Comparison of ENCODE assay signal across 8 cellular contexts in genomic region chr6:148559848-148560433, GRCh38.
DNase-seq lines count a peak whose midpoint lies in the region; ATAC-seq and TF ChIP-seq lines count a peak whose summit lies in the region.

No MANE protein-coding gene starts in this region.

- H3K27ac Mint-ChIP-seq in activated CD8-positive, alpha-beta T cell treated with anti-CD3 and anti-CD28 coated beads for 36 hours = no peak overlapping the region

- H3K4me1 Mint-ChIP-seq in activated CD8-positive, alpha-beta T cell treated with anti-CD3 and anti-CD28 coated beads for 36 hours (ENCODE audit: low read depth) = peaks cover 7% of the 10 kb centered on the region

- peak; percentile 69 for ATAC-seq in HG03097 (IDR thresholded peaks at IDR 0.05; ENCODE audit: low FRiP score, unreplicated experiment)
- ATAC-seq in activated CD8-positive, alpha-beta T cell treated with anti-CD3 and anti-CD28 coated beads for 36 hours = peak; percentile 92

- no peaks in the 10 kb centered on the region for H3K36me3 Mint-ChIP-seq in activated CD8-positive, alpha-beta T cell treated with anti-CD3 and anti-CD28 coated beads for 36 hours (ENCODE audit: low read depth)

- intact Hi-C loops in activated CD8-positive, alpha-beta T cell treated with anti-CD3 and anti-CD28 coated beads for 36 hours (cut with micrococcal nuclease) = loop anchor here (5.0 to 10.0 kb wide), 2 partner anchors 275 to 392 kb away; no protein-coding TSS in a partner anchor

- TF ChIP-seq CTCF in activated CD8-positive, alpha-beta T cell treated with anti-CD3 and anti-CD28 coated beads for 36 hours (IDR thresholded peaks at IDR 0.05) = peak; percentile 90

- H3K9me3 Mint-ChIP-seq in activated CD8-positive, alpha-beta T cell treated with anti-CD3 and anti-CD28 coated beads for 36 hours = no peaks in the 10 kb centered on the region

- H3K4me3 Mint-ChIP-seq in activated CD8-positive, alpha-beta T cell treated with anti-CD3 and anti-CD28 coated beads for 36 hours = no peak overlapping the region

- POLR2A ChIA-PET in activated CD8-positive, alpha-beta T cell treated with anti-CD3 and anti-CD28 coated beads for 36 hours (lab: Charles Lee) = no interaction called here

- DNase-seq in SKM-1 treated with dmso at 0.1 percent for 144 hours (lab: John Stamatoyannopoulos, UW; ENCODE audit: unreplicated experiment) (peak; percentile 8), SKM-1 (lab: John Stamatoyannopoulos, UW; ENCODE audit: unreplicated experiment) (no peak), NCI-H510A (lab: John Stamatoyannopoulos, UW) (peak; percentile 45), medulla oblongata (ENCODE audit: extremely low spot score) (peak; percentile 85)
- DNase-seq in activated CD8-positive, alpha-beta T cell treated with anti-CD3 and anti-CD28 coated beads for 36 hours = peak; percentile 71
- peak; percentile 59 for DNase-seq in effector CD4-positive, alpha-beta T cell
- DNase-seq in stimulated activated CD8-positive, alpha-beta memory T cell treated with anti-CD3 and anti-CD28 coated beads, Interleukin-12 subunit alpha, Interleukin-12 subunit beta, amount 100 ng/mL, for 1 hour (ENCODE audit: low read depth) = peak; percentile 45

- peaks cover 23% of the 10 kb centered on the region for H3K27me3 Mint-ChIP-seq in activated CD8-positive, alpha-beta T cell treated with anti-CD3 and anti-CD28 coated beads for 36 hours

- CTCF ChIA-PET in activated CD8-positive, alpha-beta T cell treated with anti-CD3 and anti-CD28 coated beads for 36 hours (lab: Charles Lee) = interaction anchor here (0.6 to 5.3 kb wide), 22 partner anchors 8 to 832 kb away, joined by 3 to 30 read pairs (median 4); no protein-coding TSS in a partner anchor
